16 cellular contexts compared by ENCODE assay signal in the genomic region with DNA sequence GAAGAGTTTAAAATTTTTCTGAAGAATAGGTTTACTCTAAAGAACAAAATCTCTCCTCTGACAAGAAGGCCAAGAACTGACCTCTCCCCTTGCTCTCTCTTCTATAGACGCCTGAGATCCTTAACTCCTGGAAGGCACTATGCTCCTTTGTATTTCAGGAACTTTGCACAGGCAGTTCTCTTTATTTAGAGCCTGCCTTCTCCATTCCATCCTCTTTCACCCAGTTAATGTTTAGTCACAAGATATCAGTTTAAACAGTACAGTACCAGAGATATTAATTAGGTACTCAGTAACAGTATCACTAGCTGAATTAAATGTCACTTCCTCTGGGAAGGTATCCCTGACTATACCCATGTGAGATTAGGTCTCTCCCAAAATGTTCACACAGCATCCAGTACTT. TPM values are rescaled to one million over a fixed set of nuclear protein-coding genes. Genes with fewer than 3 reads are reported as not detected.
DNase-seq lines count a peak whose midpoint lies in the region; ATAC-seq, FAIRE-seq and TF ChIP-seq lines count a peak whose summit lies in the region.
"Had no signal": no experiment of that assay in that cellular context is flagged by ENCODE, and none has a peak within 500 bp of the region (broad histone marks: within the 10 kb centered on the region; RNA-seq: fewer than 3 reads in every experiment).

No MANE protein-coding gene starts in this region.

- H3K9me3 Mint-ChIP-seq in CD4-positive, CD25-positive, alpha-beta regulatory T cell: peaks cover 0 to 9% (median 3%) of the 10 kb centered on the region in 7 donors
- H3K9me3 Mint-ChIP-seq in activated B cell treated with CpG ODN at 0.5 μM for 24 hours: peaks cover 4% of the 10 kb centered on the region

- TF ChIP-seq EP300 in HepG2 (IDR thresholded peaks at IDR 0.05; ENCODE audit: low read depth in 2 of 2, low read length in 2 of 2) (no peak), HepG2 (CRISPR knock-in tag; IDR thresholded peaks at IDR 0.05; ENCODE audit: borderline replicate concordance) (no peak)

- H3K4me1 ChIP-seq in CD4-positive, CD25-positive, alpha-beta regulatory T cell (ENCODE audit: control insufficient read depth, insufficient read depth, low read length, poor library complexity, severe bottlenecking): peaks cover 20% of the 10 kb centered on the region
- peaks cover 26% of the 10 kb centered on the region for H3K4me1 ChIP-seq in HepG2 (ENCODE audit: insufficient read depth, low read length)
- H3K4me1 ChIP-seq in small intestine (ENCODE audit: control insufficient read depth in 2 of 2, insufficient read depth in 1 of 2, low read depth in 1 of 2, low read length in 1 of 2): peaks cover 10 to 12% of the 10 kb centered on the region in 2 donors
- no peaks in the 10 kb centered on the region for H3K4me1 ChIP-seq in prostate gland (replicated peaks)
- H3K4me1 ChIP-seq in breast epithelium: peaks cover 0 to 6% of the 10 kb centered on the region in 2 donors

- no peak overlapping the region for H3K27ac ChIP-seq in CD4-positive, CD25-positive, alpha-beta regulatory T cell (ENCODE audit: insufficient read depth, low read length, poor library complexity, severe bottlenecking)
- H3K27ac ChIP-seq in HepG2 (ENCODE audit: extremely low read length, insufficient read depth, low read length): no peak overlapping the region
- no peak overlapping the region for H3K27ac ChIP-seq in small intestine (ENCODE audit: low read depth in 1 of 2, low read length in 1 of 2)
- no peak overlapping the region for H3K27ac ChIP-seq in prostate gland
- H3K27ac ChIP-seq in breast epithelium: no peak overlapping the region
- H3K27ac ChIP-seq: RWPE1 had no signal

- intact Hi-C loops in activated B cell treated with CpG ODN at 0.5 μM for 24 hours (cut with micrococcal nuclease): loop anchor here (2.0 kb wide), 1 partner anchor 15 kb away; no protein-coding TSS in a partner anchor
- intact Hi-C loops in HepG2 (cut with micrococcal nuclease; ENCODE audit: unreplicated experiment): no loop called here
- intact Hi-C loops in prostate gland (cut with DNase I): no loop called here
- intact Hi-C loops in breast epithelium (cut with DNase I; ENCODE audit: low total_unique reads): no loop called here

- FAIRE-seq in HepG2 (lab: Jason Lieb, UNC) (no peak), small intestine (lab: Jason Lieb, UNC) (no peak)

- H3K79me2 ChIP-seq in HepG2 (ENCODE audit: insufficient read depth, low read length): peaks cover 15% of the 10 kb centered on the region

- H3K9me3 ChIP-seq in CD4-positive, CD25-positive, alpha-beta regulatory T cell (ENCODE audit: control insufficient read depth in 2 of 2, low read length in 2 of 2): peaks cover 3 to 4% of the 10 kb centered on the region in 2 experiments
- H3K9me3 ChIP-seq in HepG2 (ENCODE audit: low read length) (no peaks in the 10 kb centered on the region), small intestine (ENCODE audit: control insufficient read depth, low read depth) (no peaks in the 10 kb centered on the region), prostate gland (no peaks in the 10 kb centered on the region), breast epithelium (no peaks in the 10 kb centered on the region)

- no peaks in the 10 kb centered on the region for H3K36me3 ChIP-seq in CD4-positive, CD25-positive, alpha-beta regulatory T cell (ENCODE audit: control insufficient read depth, insufficient read depth, low read length)
- H3K36me3 ChIP-seq in HepG2 (replicated peaks in 1 of 2; ENCODE audit: control insufficient read depth in 1 of 2, insufficient read depth in 2 of 2, low read length in 2 of 2) (no peaks in the 10 kb centered on the region), small intestine (ENCODE audit: control insufficient read depth in 2 of 2, insufficient read depth in 2 of 2, low read length in 2 of 2) (no peaks in the 10 kb centered on the region), prostate gland (no peaks in the 10 kb centered on the region), breast epithelium (no peaks in the 10 kb centered on the region)

- peak overlapping the region in 2 of 3 donors; percentile 55 to 56 for H3K27ac Mint-ChIP-seq in CD4-positive, CD25-positive, alpha-beta regulatory T cell
- H3K27ac Mint-ChIP-seq in activated B cell treated with CpG ODN at 0.5 μM for 24 hours: peak overlapping the region; percentile 7

- H3K4me3 Mint-ChIP-seq in CD4-positive, CD25-positive, alpha-beta regulatory T cell: no peak overlapping the region
- no peak overlapping the region for H3K4me3 Mint-ChIP-seq in activated B cell treated with CpG ODN at 0.5 μM for 24 hours
- H3K4me3 Mint-ChIP-seq: H9 had no signal

- H3K4me2 ChIP-seq in HepG2 (ENCODE audit: low read depth, low read length): peak overlapping the region; percentile 29; the same call in 1 of the 2 replicates

- peaks cover 14% of the 10 kb centered on the region for H3K36me3 Mint-ChIP-seq in CD4-positive, CD25-positive, alpha-beta regulatory T cell
- H3K36me3 Mint-ChIP-seq in activated B cell treated with CpG ODN at 0.5 μM for 24 hours (ENCODE audit: low read depth): peaks cover 9% of the 10 kb centered on the region

- no peak for TF ChIP-seq POLR2A in HepG2 (IDR thresholded peaks at IDR 0.05; ENCODE audit: insufficient read depth in 1 of 2, low read depth in 2 of 2, low read length in 2 of 2)
- no peak for TF ChIP-seq POLR2A in prostate gland (IDR thresholded peaks at IDR 0.05)
- TF ChIP-seq POLR2A in breast epithelium (IDR thresholded peaks at IDR 0.05): no peak

- peaks cover 35 to 77% (median 59%) of the 10 kb centered on the region in 4 donors for H3K4me1 Mint-ChIP-seq in CD4-positive, CD25-positive, alpha-beta regulatory T cell
- peaks cover 78% of the 10 kb centered on the region for H3K4me1 Mint-ChIP-seq in activated B cell treated with CpG ODN at 0.5 μM for 24 hours

- 0% methylated on average over 1 of the region's 1 CpG for WGBS in HepG2 (ENCODE audit: low lambda C conversion rate)
- 21 to 40% (median 34%) methylated on average over 1 of the region's 1 CpG for WGBS in small intestine, 3 donors
- WGBS in prostate gland: 49% methylated on average over 1 of the region's 1 CpG

- POLR2A ChIA-PET in activated B cell treated with CpG ODN at 0.5 μM for 24 hours (lab: Charles Lee): no interaction called here
- POLR2A ChIA-PET in HepG2 (lab: Yijun Ruan, JAX): no interaction called here

- no peak overlapping the region for H2AFZ ChIP-seq in HepG2 (ENCODE audit: low read length)

- DNase-seq in CD4-positive, CD25-positive, alpha-beta regulatory T cell: no peak
- DNase-seq in activated B cell treated with CpG ODN at 0.5 μM for 24 hours: no peak
- peak; percentile 10 for DNase-seq in HepG2 (ENCODE audit: low spot score)
- peak; percentile 69 for DNase-seq in small intestine
- DNase-seq in prostate gland (ENCODE audit: low spot score): no peak
- DNase-seq in breast epithelium (ENCODE audit: low spot score in 2 of 2): no peak
- DNase-seq: EL, H9, KBM-7, NCI-H1436 treated with DMSO at 0.1 percent for 48 hours, NCI-H2029 treated with DMSO at 0.1 percent for 48 hours, NCI-H510A treated with DMSO at 0.1 percent for 48 hours, NCI-H82, PC-3 had no signal

- CTCF ChIA-PET in activated B cell treated with CpG ODN at 0.5 μM for 24 hours (lab: Charles Lee) (no interaction called here), HepG2 (lab: Yijun Ruan, JAX; ENCODE audit: low intra/inter-chr PET ratio, low total read pairs) (no interaction called here)

- no peak overlapping the region for H3K9ac ChIP-seq in HepG2 (ENCODE audit: insufficient read depth, low read depth, low read length)

- no peaks in the 10 kb centered on the region for H3K27me3 ChIP-seq in CD4-positive, CD25-positive, alpha-beta regulatory T cell (ENCODE audit: control insufficient read depth, insufficient read depth, low read length)
- H3K27me3 ChIP-seq in HepG2 (ENCODE audit: control insufficient read depth in 1 of 2, insufficient read depth in 2 of 2, low read length in 2 of 2) (no peaks in the 10 kb centered on the region), small intestine (ENCODE audit: control insufficient read depth in 2 of 2, insufficient read depth in 2 of 2, low read length in 2 of 2) (no peaks in the 10 kb centered on the region), prostate gland (replicated peaks; ENCODE audit: insufficient read depth) (no peaks in the 10 kb centered on the region), breast epithelium (no peaks in the 10 kb centered on the region)

- no TSS peak for BruUV-seq in HepG2 (replicated peaks; lab: Mats Ljungman, UMichigan)

- TF ChIP-seq CTCF in activated B cell treated with CpG ODN at 0.5 μM for 24 hours (IDR thresholded peaks at IDR 0.05) (no peak), HepG2 (CRISPR knock-in tag; IDR thresholded peaks at IDR 0.05) (no peak), prostate gland (IDR thresholded peaks at IDR 0.05) (no peak), breast epithelium (IDR thresholded peaks at IDR 0.05) (no peak)

- ATAC-seq in CD4-positive, CD25-positive, alpha-beta regulatory T cell (ENCODE audit: low read depth in 2 of 2): no peak
- ATAC-seq in activated B cell treated with CpG ODN at 0.5 μM for 24 hours (ENCODE audit: low read depth): no peak
- ATAC-seq in HepG2: peak; percentile 57
- no peak for ATAC-seq in HG03378 (IDR thresholded peaks at IDR 0.05; ENCODE audit: unreplicated experiment)
- ATAC-seq: PC-3 had no signal

- TF ChIP-seq RAD21 in HepG2 (CRISPR knock-in tag; IDR thresholded peaks at IDR 0.05): no peak

- H3K27me3 Mint-ChIP-seq in CD4-positive, CD25-positive, alpha-beta regulatory T cell: no peaks in the 10 kb centered on the region
- H3K27me3 Mint-ChIP-seq in activated B cell treated with CpG ODN at 0.5 μM for 24 hours: no peaks in the 10 kb centered on the region

- H4K20me1 ChIP-seq in HepG2 (ENCODE audit: insufficient read depth, low read length): 0 out of 2 replicates have a peak, but pooled peaks cover 2% of the 10 kb centered on the region

- in situ Hi-C loops in HepG2 (cut with HindIII; ENCODE audit: extremely low pct_ligation_motif_present, low pct_unique_long_range_greater_than_20kb): no loop called here

- no peak overlapping the region for H3K4me3 ChIP-seq in CD4-positive, CD25-positive, alpha-beta regulatory T cell (ENCODE audit: low read depth, low read length)
- H3K4me3 ChIP-seq in HepG2 (replicated peaks in 1 of 3; ENCODE audit: insufficient read depth in 1 of 3, low read depth in 2 of 3, low read length in 3 of 3) (no peak overlapping the region), small intestine (ENCODE audit: low read depth in 1 of 2, low read length in 2 of 2) (no peak overlapping the region), prostate gland (no peak overlapping the region), breast epithelium (no peak overlapping the region)

RNA-seq across cellular contexts. Expression of a gene that starts 33.5 kb away (rescaled TPM):
- 297 TPM for total RNA-seq in CD4-positive, CD25-positive, alpha-beta regulatory T cell
- 10 to 100 TPM; 22.7 to 29.2 (median 26.4) TPM for polyA plus RNA-seq in CD4-positive, CD25-positive, alpha-beta regulatory T cell
- total RNA-seq in activated B cell treated with CpG ODN at 0.5 μM for 24 hours (191 and 201 TPM in 2 replicates), HepG2 (2016; rRNA removed; fragmentation: Illumina TruSeq; extraction: Trizol) (38.6 and 62.2 TPM in 2 replicates), prostate gland (100 to 1,000 TPM in 1 of 2 donors, 10 to 100 TPM in 1; 59.4 to 157 TPM), breast epithelium (100 to 1,000 TPM; 110 to 124 (median 114) TPM)
- total RNA-seq in HepG2 (2016; cell fraction: cytosol; rRNA removed; fragmentation: Illumina TruSeq; extraction: Trizol; ENCODE audit: low read depth): 22.0 and 23.8 TPM in 2 replicates
- 41.2 and 56.2 TPM in 2 replicates for total RNA-seq in HepG2 (2016; cell fraction: insoluble cytoplasmic fraction; rRNA removed; fragmentation: Illumina TruSeq; extraction: Trizol)
- 16.5 and 18.5 TPM in 2 replicates for total RNA-seq in HepG2 (2016; cell fraction: membrane; rRNA removed; fragmentation: Illumina TruSeq; extraction: Trizol)
- 39.5 and 40.7 TPM in 2 replicates for total RNA-seq in HepG2 (2016; cell fraction: nucleus; rRNA removed; fragmentation: Illumina TruSeq; extraction: Trizol)
- polyA plus RNA-seq in HepG2 (2011; rRNA removed) (12.1 and 20.8 TPM in 2 replicates), small intestine (10 to 100 TPM; 20.3 to 29.1 (median 26.8) TPM)
- polyA plus RNA-seq in HepG2 (2011; cell fraction: cytosol; rRNA removed): 13.7 and 17.3 TPM in 2 replicates
- polyA plus RNA-seq in HepG2 (2011; cell fraction: nucleus; rRNA removed): 30.6 and 37.2 TPM in 2 replicates
- polyA plus RNA-seq in HepG2 (2012): 17.2 and 22.8 TPM in 2 replicates
- polyA plus RNA-seq in HepG2 (2016; cell fraction: cytosol; fragmentation: Illumina TruSeq; extraction: Trizol; ENCODE audit: low read depth): 0.95 and 1.4 TPM in 2 replicates
- polyA plus RNA-seq in HepG2 (2016; cell fraction: insoluble cytoplasmic fraction; fragmentation: Illumina TruSeq; extraction: Trizol; ENCODE audit: low read depth): 26.3 and 30.6 TPM in 2 replicates
- 2.7 and 3.0 TPM in 2 replicates for polyA plus RNA-seq in HepG2 (2016; cell fraction: membrane; fragmentation: Illumina TruSeq; extraction: Trizol; ENCODE audit: low read depth)
- 16.0 and 24.1 TPM in 2 replicates for polyA plus RNA-seq in HepG2 (2016; cell fraction: nucleus; fragmentation: Illumina TruSeq; extraction: Trizol; ENCODE audit: insufficient read depth, low read depth)
- 51.5 and 96.6 TPM in 2 replicates for polyA minus RNA-seq in HepG2 (2011; rRNA and poly(A)+ RNA removed; ENCODE audit: low replicate concordance)
- polyA minus RNA-seq in HepG2 (2011; cell fraction: cytosol; rRNA and poly(A)+ RNA removed): 35.2 and 36.6 TPM in 2 replicates
- polyA minus RNA-seq in HepG2 (2011; cell fraction: nucleus; rRNA and poly(A)+ RNA removed): 68.0 and 72.2 TPM in 2 replicates

Comparison
In these comparisons a context has a peak if more than half of its experiments do, and no peak if none do; other contexts are left out.
1. DNase-seq: peak in HepG2 (single experiment) and small intestine (single experiment); none in CD4-positive, CD25-positive, alpha-beta regulatory T cell (0 of 3), activated B cell treated with CpG ODN at 0.5 μM for 24 hours (single experiment), prostate gland (single experiment) and breast epithelium (0 of 2).